1 cellular context compared by ENCODE assay signal in genomic region chr17:1627987-1628855, GRCh38.
TF ChIP-seq lines count a peak whose summit lies in the region.

Gene SLC43A2 (minus strand): TSS chr17:1628834. CDS start chr17:1627874, 960 bp downstream.

TF ChIP-seq in HepG2, 621 proteins besides CTCF, POLR2A, EP300 and RAD21 (continued from another document):
- TF ChIP-seq NONO (IDR thresholded peaks at IDR 0.05) (no peak), NONO (CRISPR knock-in tag; conservative IDR thresholded peaks at IDR 0.05) (no peak; the same call in 1 of the 2 replicates), MYNN (CRISPR knock-in tag; IDR thresholded peaks at IDR 0.05; ENCODE audit: low read depth) (no peak), ZNF263 (CRISPR knock-in tag; IDR thresholded peaks at IDR 0.05) (no peak), ZZZ3 (CRISPR knock-in tag; IDR thresholded peaks at IDR 0.05; ENCODE audit: borderline replicate concordance) (no peak), SETDB1 (CRISPR knock-in tag; IDR thresholded peaks at IDR 0.05; ENCODE audit: borderline replicate concordance) (no peak), PRDM4 (CRISPR knock-in tag; IDR thresholded peaks at IDR 0.05; ENCODE audit: borderline replicate concordance) (no peak), EHMT2 (IDR thresholded peaks at IDR 0.05; ENCODE audit: borderline replicate concordance, low read depth, low read length) (no peak), ZNF460 (CRISPR knock-in tag; IDR thresholded peaks at IDR 0.05; ENCODE audit: borderline replicate concordance) (no peak), ZNF282 (IDR thresholded peaks at IDR 0.05; ENCODE audit: partially characterized antibody) (no peak), ZNF468 (CRISPR knock-in tag; IDR thresholded peaks at IDR 0.05) (no peak; the same call in 1 of the 2 replicates), ZNF407 (CRISPR knock-in tag; IDR thresholded peaks at IDR 0.05; ENCODE audit: not compliant biosample characterization) (peak; percentile 30)
